Comparison of ENCODE assay signal across 8 cellular contexts in genomic region chr11:65132238-65132987, GRCh38. TPM values are rescaled to one million over a fixed set of nuclear protein-coding genes. Genes with fewer than 3 reads are reported as not detected.
DNase-seq lines count a peak whose midpoint lies in the region; ATAC-seq, FAIRE-seq and TF ChIP-seq lines count a peak whose summit lies in the region.

No MANE protein-coding gene starts in this region.

- H3K27ac ChIP-seq in ascending aorta (peak overlapping the region; percentile 95 to 99), substantia nigra (ENCODE audit: low read depth, low read length, poor library complexity, severe bottlenecking) (no peak overlapping the region)

- H3K27me3 Mint-ChIP-seq in osteocyte (ENCODE audit: unreplicated experiment) = no peaks in the 10 kb centered on the region

- no peaks in the 10 kb centered on the region for H3K9me3 Mint-ChIP-seq in osteocyte (ENCODE audit: unreplicated experiment)

- intact Hi-C loops in ascending aorta (cut with DNase I) = no loop called here

- peak overlapping the region; percentile 97 for H3K4me3 Mint-ChIP-seq in osteocyte (ENCODE audit: unreplicated experiment)

- TF ChIP-seq POLR2A in GM12891 (IDR thresholded peaks at IDR 0.05; ENCODE audit: low read depth, low read length) = no peak

- TF ChIP-seq CTCF in HFF-Myc (IDR thresholded peaks at IDR 0.05; ENCODE audit: low read depth, low read length, missing control alignments) (no peak), ascending aorta (IDR thresholded peaks at IDR 0.05) (no peak), osteocyte (IDR thresholded peaks at IDR 0.05) (no peak)

- peak overlapping the region; percentile 93 for H3K4me3 ChIP-seq in HFF-Myc (replicated peaks; ENCODE audit: low read depth, low read length)
- peak overlapping the region in 1 of 2 donors; percentile 99 for H3K4me3 ChIP-seq in ascending aorta

- peak overlapping the region; percentile 100 for H3K27ac Mint-ChIP-seq in osteocyte (ENCODE audit: unreplicated experiment)

- H3K36me3 ChIP-seq in ascending aorta = peaks cover 56 to 58% of the 10 kb centered on the region in 2 donors

- H3K9me3 ChIP-seq in ascending aorta = no peaks in the 10 kb centered on the region

- H3K4me1 Mint-ChIP-seq in osteocyte (ENCODE audit: unreplicated experiment) = peaks cover 24% of the 10 kb centered on the region

- DNase-seq in GM12891 (ENCODE audit: insufficient read length, low spot score) = no peak
- DNase-seq in HFF-Myc (ENCODE audit: extremely low read depth, low read depth) = no peak
- DNase-seq in ascending aorta (ENCODE audit: low spot score in 2 of 2) = peak in 1 of 2 donors; percentile 60
- no peak for DNase-seq in osteocyte (ENCODE audit: extremely low spot score, unreplicated experiment)
- DNase-seq in substantia nigra (lab: John Stamatoyannopoulos, UW) = no peak
- no peak for DNase-seq in AG20443 (ENCODE audit: low spot score)

- no peaks in the 10 kb centered on the region for H3K27me3 ChIP-seq in ascending aorta

- ATAC-seq in HG03378 (IDR thresholded peaks at IDR 0.05; ENCODE audit: unreplicated experiment) (no peak), HG03135 (IDR thresholded peaks at IDR 0.05; ENCODE audit: unreplicated experiment) (no peak)

- H3K4me1 ChIP-seq in ascending aorta = peaks cover 11 to 24% of the 10 kb centered on the region in 2 donors

- FAIRE-seq in GM12891 (lab: Jason Lieb, UNC) = peak; percentile 92

- H3K36me3 Mint-ChIP-seq in osteocyte (ENCODE audit: unreplicated experiment) = peaks cover 5% of the 10 kb centered on the region

TF ChIP-seq in GM12891, 5 proteins besides CTCF, POLR2A, EP300 and RAD21:
- peak; percentile 64 for TF ChIP-seq PAX5 (IDR thresholded peaks at IDR 0.05; ENCODE audit: insufficient read depth, low read length, severe bottlenecking)
- TF ChIP-seq TAF1 (IDR thresholded peaks at IDR 0.05; ENCODE audit: low read depth, low read length) = no peak
- peak; percentile 4; the same call in 1 of the 2 replicates for TF ChIP-seq POLR2AphosphoS5 (IDR thresholded peaks at IDR 0.05; ENCODE audit: low read depth, low read length)
- no peak for TF ChIP-seq SPI1 (IDR thresholded peaks at IDR 0.05; ENCODE audit: low read depth, low read length)
- peak; percentile 96 for TF ChIP-seq POU2F2 (IDR thresholded peaks at IDR 0.05; ENCODE audit: low read depth, low read length)
TF ChIP-seq in GM12891: peak in this region for 3.

RNA-seq across cellular contexts. Expression of gene SYVN1, which starts 1.9 kb away (rescaled TPM):
- 33.3 TPM for polyA plus RNA-seq in GM12891 (2012; ENCODE audit: low read depth, missing spikeins)
- total RNA-seq in ascending aorta = 229 TPM
- 53.6 and 57.1 TPM in 2 replicates for total RNA-seq in osteocyte

RNA-seq across cellular contexts. Expression of gene MRPL49, which starts 10.3 kb away (rescaled TPM):
- polyA plus RNA-seq in GM12891 (2012; ENCODE audit: low read depth, missing spikeins) = 37.7 TPM
- 43.2 TPM for total RNA-seq in ascending aorta
- total RNA-seq in osteocyte = 41.0 and 43.5 TPM in 2 replicates

RNA-seq across cellular contexts. Expression of gene FAU, which starts 10.5 kb away (rescaled TPM):
- polyA plus RNA-seq in GM12891 (2012; ENCODE audit: low read depth, missing spikeins) = 1,748 TPM
- total RNA-seq in ascending aorta (1,253 TPM), osteocyte (734 and 738 TPM in 2 replicates)

RNA-seq across cellular contexts. Expression of gene ZNHIT2, which starts 14.9 kb away (rescaled TPM):
- polyA plus RNA-seq in GM12891 (2012; ENCODE audit: low read depth, missing spikeins) = 7.5 TPM
- total RNA-seq in ascending aorta (35.3 TPM), osteocyte (9.0 and 9.8 TPM in 2 replicates)

RNA-seq across cellular contexts. Expression of gene TM7SF2, which starts 20.7 kb away (rescaled TPM):
- 20.1 TPM for polyA plus RNA-seq in GM12891 (2012; ENCODE audit: low read depth, missing spikeins)
- total RNA-seq in ascending aorta (10.6 TPM), osteocyte (13.6 and 18.3 TPM in 2 replicates)
